Comparison of ENCODE assay signal across 2 cellular contexts in the genomic region with DNA sequence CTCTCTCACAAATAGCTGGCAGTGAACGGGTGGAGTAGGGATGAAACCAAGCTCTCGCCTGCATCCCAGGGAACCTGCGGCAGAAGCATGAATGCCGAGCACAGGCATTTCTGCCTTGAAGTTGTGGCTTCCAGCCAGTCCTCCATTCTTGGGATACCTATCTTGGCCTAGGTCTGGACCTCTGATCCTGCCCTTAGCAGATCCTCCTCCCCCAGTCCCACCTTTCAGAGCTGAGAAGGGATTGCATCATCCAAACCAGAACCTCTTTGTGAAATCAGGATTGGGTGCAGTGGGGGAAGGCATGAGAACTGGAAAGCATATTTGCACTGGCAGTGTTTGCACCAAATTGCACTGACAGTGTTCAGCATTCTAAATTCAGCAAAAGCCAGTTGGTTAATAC.
TF ChIP-seq lines count a peak whose summit lies in the region.

No MANE protein-coding gene starts in this region.

TF ChIP-seq in IMR-90, 13 proteins besides CTCF, POLR2A, EP300 and RAD21:
- TF ChIP-seq, protein P1, sequence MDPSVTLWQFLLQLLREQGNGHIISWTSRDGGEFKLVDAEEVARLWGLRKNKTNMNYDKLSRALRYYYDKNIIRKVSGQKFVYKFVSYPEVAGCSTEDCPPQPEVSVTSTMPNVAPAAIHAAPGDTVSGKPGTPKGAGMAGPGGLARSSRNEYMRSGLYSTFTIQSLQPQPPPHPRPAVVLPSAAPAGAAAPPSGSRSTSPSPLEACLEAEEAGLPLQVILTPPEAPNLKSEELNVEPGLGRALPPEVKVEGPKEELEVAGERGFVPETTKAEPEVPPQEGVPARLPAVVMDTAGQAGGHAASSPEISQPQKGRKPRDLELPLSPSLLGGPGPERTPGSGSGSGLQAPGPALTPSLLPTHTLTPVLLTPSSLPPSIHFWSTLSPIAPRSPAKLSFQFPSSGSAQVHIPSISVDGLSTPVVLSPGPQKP (IDR thresholded peaks at IDR 0.05; ENCODE audit: borderline replicate concordance, low read depth, low read length): no peak
- TF ChIP-seq SMC3 (IDR thresholded peaks at IDR 0.05; ENCODE audit: low read depth, low read length) (no peak), MXI1 (IDR thresholded peaks at IDR 0.05; ENCODE audit: borderline replicate concordance, low read depth, low read length) (no peak), RFX5 (IDR thresholded peaks at IDR 0.05; ENCODE audit: low read depth, low read length) (no peak), CEBPB (IDR thresholded peaks at IDR 0.05; ENCODE audit: low read depth, low read length) (peak; percentile 33; the same call in 1 of the 2 replicates), MAFK (IDR thresholded peaks at IDR 0.05; ENCODE audit: low read depth, low read length) (no peak), NFE2L2 (IDR thresholded peaks at IDR 0.05; ENCODE audit: low read depth, low read length) (no peak), CHD1 (IDR thresholded peaks at IDR 0.05; ENCODE audit: low read depth, low read length) (no peak), BHLHE40 (IDR thresholded peaks at IDR 0.05; ENCODE audit: low read depth, low read length) (no peak)

TF ChIP-seq in H1, 55 proteins besides CTCF, POLR2A, EP300 and RAD21:
- TF ChIP-seq CEBPB (IDR thresholded peaks at IDR 0.05; ENCODE audit: low read depth, low read length): peak; percentile 85
- TF ChIP-seq CHD1 (IDR thresholded peaks at IDR 0.05; ENCODE audit: low read depth, low read length): no peak
- no peak for TF ChIP-seq SP4 (IDR thresholded peaks at IDR 0.05; ENCODE audit: low read length)
- no peak for TF ChIP-seq HDAC2 (IDR thresholded peaks at IDR 0.05; ENCODE audit: borderline replicate concordance in 1 of 2, low read depth in 2 of 2, low read length in 2 of 2)
TF ChIP-seq in H1: peak in this region for 1.
